ENCODE assay signal across 15 cellular contexts in genomic region chr2:59034791-59035190, GRCh38.
A peak's percentile ranks its signal among the peaks of the same experiment; 100 is the strongest.
DNase-seq lines count a peak whose midpoint lies in the region; ATAC-seq and TF ChIP-seq lines count a peak whose summit lies in the region.
"Had no signal": no experiment of that assay in that cellular context is flagged by ENCODE, and none has a peak within 500 bp of the region (broad histone marks: within the 10 kb centered on the region; RNA-seq: fewer than 3 reads in every experiment).

No MANE protein-coding gene starts in this region.

- no peak overlapping the region for H3K4me3 ChIP-seq in fibroblast of villous mesenchyme (ENCODE audit: low read depth, low read length)
- H3K4me3 ChIP-seq: BLaER1 treated with 17β-estradiol and CSF1 and Interleukin-3, amounts not matched to agents 10 nM and 100 nM had no signal

- peak; percentile 32 for ATAC-seq in stimulated activated naive CD8-positive, alpha-beta T cell treated with anti-CD3 and anti-CD28 coated beads, Interleukin-15, Interleukin-2, amounts not matched to agents 100 U/mL and 50 U/mL, for 24 hours
- ATAC-seq in HG03520 (IDR thresholded peaks at IDR 0.05; ENCODE audit: unreplicated experiment): no peak
- ATAC-seq: activated T-helper 17 cell treated with anti-CD3 and anti-CD28 coated beads, Interleukin-2, amount 50 U/mL, for 72 hours; natural killer cell treated with Interleukin-12 subunit alpha and Interleukin-12 subunit beta and Interleukin-15 and Interleukin-18, amount 100 ng/mL, for 72 hours had no signal

- TF ChIP-seq CTCF in fibroblast of villous mesenchyme (IDR thresholded peaks at IDR 0.05; ENCODE audit: insufficient read depth, low read depth, low read length): no peak

- peak; percentile 24 for DNase-seq in NCI-H345 (lab: John Stamatoyannopoulos, UW)
- no peak for DNase-seq in NCI-H345 treated with DMSO at 0.1 percent for 48 hours (lab: John Stamatoyannopoulos, UW; ENCODE audit: unreplicated experiment)
- DNase-seq in NCI-H2227 (lab: John Stamatoyannopoulos, UW; ENCODE audit: unreplicated experiment): peak; percentile 34
- DNase-seq in fibroblast of villous mesenchyme (ENCODE audit: low read depth): peak; percentile 62
- DNase-seq in stimulated activated naive CD8-positive, alpha-beta T cell treated with anti-CD3 and anti-CD28 coated beads, Interleukin-15, Interleukin-2, amounts not matched to agents 100 U/mL and 50 U/mL, for 24 hours: no peak
- no peak for DNase-seq in activated gamma-delta T cell (lab: John Stamatoyannopoulos, UW)
- no peak for DNase-seq in NCI-H82 treated with DMSO at 0.1 percent for 48 hours (lab: John Stamatoyannopoulos, UW; ENCODE audit: unreplicated experiment)
- DNase-seq: DMS 273 treated with DMSO at 0.1 percent for 48 hours; KBM-7; NCI-H524 treated with DMSO at 0.1 percent for 48 hours; stimulated activated CD4-positive, alpha-beta T cell treated with anti-CD3 and anti-CD28 coated beads, Interleukin-2, amount 100 ng/mL, for 48 hours had no signal

Comparison
In these comparisons a context has a peak if more than half of its experiments do, and no peak if none do; other contexts are left out.
1. DNase-seq: peak in NCI-H345 (single experiment), NCI-H2227 (single experiment) and fibroblast of villous mesenchyme (single experiment); none in NCI-H345 treated with DMSO at 0.1 percent for 48 hours (single experiment), stimulated activated naive CD8-positive, alpha-beta T cell treated with anti-CD3 and anti-CD28 coated beads, Interleukin-15, Interleukin-2, amounts not matched to agents 100 U/mL and 50 U/mL, for 24 hours (single experiment), activated gamma-delta T cell (single experiment) and NCI-H82 treated with DMSO at 0.1 percent for 48 hours (single experiment).